1 cellular context compared by ENCODE assay signal in the genomic region with DNA sequence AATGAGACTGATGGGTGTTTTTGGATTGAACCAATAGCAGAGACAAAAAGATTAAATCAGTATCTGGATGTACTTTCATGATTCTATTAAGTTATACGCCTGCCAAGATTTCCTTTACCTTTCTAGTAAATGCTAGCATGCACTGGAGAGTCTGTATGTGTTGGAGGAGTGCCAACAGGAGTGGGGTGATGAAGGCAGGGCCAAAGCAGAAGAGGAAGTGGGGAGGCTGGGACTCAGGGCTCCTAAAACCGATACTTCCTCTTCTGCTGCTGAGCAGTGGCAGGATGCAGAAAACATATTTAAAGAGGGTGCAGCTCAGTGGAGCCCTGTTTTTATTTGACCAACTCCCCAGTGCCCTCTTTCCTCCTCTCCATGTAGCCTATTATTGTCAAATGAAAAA.
TF ChIP-seq lines count a peak whose summit lies in the region.

No MANE protein-coding gene starts in this region.

TF ChIP-seq in WTC11, 78 proteins besides CTCF, POLR2A, EP300 and RAD21 (continued from another document):
- TF ChIP-seq, protein P1, sequence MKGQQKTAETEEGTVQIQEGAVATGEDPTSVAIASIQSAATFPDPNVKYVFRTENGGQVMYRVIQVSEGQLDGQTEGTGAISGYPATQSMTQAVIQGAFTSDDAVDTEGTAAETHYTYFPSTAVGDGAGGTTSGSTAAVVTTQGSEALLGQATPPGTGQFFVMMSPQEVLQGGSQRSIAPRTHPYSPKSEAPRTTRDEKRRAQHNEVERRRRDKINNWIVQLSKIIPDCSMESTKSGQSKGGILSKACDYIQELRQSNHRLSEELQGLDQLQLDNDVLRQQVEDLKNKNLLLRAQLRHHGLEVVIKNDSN (CRISPR knock-in tag; IDR thresholded peaks at IDR 0.05): no peak
- TF ChIP-seq ZNF121 (CRISPR knock-in tag; IDR thresholded peaks at IDR 0.05) (no peak), TCF7 (CRISPR knock-in tag; IDR thresholded peaks at IDR 0.05; ENCODE audit: low read depth) (no peak), ZNF671 (CRISPR knock-in tag; IDR thresholded peaks at IDR 0.05) (no peak), JUN (CRISPR knock-in tag; IDR thresholded peaks at IDR 0.05) (no peak), ZNF138 (CRISPR knock-in tag; conservative IDR thresholded peaks at IDR 0.05) (no peak)
- TF ChIP-seq, protein P2, sequence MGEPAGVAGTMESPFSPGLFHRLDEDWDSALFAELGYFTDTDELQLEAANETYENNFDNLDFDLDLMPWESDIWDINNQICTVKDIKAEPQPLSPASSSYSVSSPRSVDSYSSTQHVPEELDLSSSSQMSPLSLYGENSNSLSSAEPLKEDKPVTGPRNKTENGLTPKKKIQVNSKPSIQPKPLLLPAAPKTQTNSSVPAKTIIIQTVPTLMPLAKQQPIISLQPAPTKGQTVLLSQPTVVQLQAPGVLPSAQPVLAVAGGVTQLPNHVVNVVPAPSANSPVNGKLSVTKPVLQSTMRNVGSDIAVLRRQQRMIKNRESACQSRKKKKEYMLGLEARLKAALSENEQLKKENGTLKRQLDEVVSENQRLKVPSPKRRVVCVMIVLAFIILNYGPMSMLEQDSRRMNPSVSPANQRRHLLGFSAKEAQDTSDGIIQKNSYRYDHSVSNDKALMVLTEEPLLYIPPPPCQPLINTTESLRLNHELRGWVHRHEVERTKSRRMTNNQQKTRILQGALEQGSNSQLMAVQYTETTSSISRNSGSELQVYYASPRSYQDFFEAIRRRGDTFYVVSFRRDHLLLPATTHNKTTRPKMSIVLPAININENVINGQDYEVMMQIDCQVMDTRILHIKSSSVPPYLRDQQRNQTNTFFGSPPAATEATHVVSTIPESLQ (CRISPR knock-in tag; IDR thresholded peaks at IDR 0.05): no peak
- TF ChIP-seq, protein P3, sequence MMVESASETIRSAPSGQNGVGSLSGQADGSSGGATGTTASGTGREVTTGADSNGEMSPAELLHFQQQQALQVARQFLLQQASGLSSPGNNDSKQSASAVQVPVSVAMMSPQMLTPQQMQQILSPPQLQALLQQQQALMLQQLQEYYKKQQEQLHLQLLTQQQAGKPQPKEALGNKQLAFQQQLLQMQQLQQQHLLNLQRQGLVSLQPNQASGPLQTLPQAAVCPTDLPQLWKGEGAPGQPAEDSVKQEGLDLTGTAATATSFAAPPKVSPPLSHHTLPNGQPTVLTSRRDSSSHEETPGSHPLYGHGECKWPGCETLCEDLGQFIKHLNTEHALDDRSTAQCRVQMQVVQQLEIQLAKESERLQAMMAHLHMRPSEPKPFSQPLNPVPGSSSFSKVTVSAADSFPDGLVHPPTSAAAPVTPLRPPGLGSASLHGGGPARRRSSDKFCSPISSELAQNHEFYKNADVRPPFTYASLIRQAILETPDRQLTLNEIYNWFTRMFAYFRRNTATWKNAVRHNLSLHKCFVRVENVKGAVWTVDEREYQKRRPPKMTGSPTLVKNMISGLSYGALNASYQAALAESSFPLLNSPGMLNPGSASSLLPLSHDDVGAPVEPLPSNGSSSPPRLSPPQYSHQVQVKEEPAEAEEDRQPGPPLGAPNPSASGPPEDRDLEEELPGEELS (CRISPR knock-in tag; IDR thresholded peaks at IDR 0.05): no peak
